ENCODE assay signal across 1 cellular context in genomic region chr14:58282925-58283593, GRCh38.
TF ChIP-seq lines count a peak whose summit lies in the region.

No MANE protein-coding gene starts in this region.

TF ChIP-seq in HepG2, 621 proteins besides CTCF, POLR2A, EP300 and RAD21:
- no peak for TF ChIP-seq ZIK1 (CRISPR knock-in tag; IDR thresholded peaks at IDR 0.05; ENCODE audit: borderline replicate concordance, low read depth)
- TF ChIP-seq, protein P1, sequence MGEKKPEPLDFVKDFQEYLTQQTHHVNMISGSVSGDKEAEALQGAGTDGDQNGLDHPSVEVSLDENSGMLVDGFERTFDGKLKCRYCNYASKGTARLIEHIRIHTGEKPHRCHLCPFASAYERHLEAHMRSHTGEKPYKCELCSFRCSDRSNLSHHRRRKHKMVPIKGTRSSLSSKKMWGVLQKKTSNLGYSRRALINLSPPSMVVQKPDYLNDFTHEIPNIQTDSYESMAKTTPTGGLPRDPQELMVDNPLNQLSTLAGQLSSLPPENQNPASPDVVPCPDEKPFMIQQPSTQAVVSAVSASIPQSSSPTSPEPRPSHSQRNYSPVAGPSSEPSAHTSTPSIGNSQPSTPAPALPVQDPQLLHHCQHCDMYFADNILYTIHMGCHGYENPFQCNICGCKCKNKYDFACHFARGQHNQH (CRISPR knock-in tag; IDR thresholded peaks at IDR 0.05): no peak
- no peak for TF ChIP-seq KLF15 (CRISPR knock-in tag; IDR thresholded peaks at IDR 0.05; ENCODE audit: borderline replicate concordance)
- TF ChIP-seq KAT7 (CRISPR knock-in tag; IDR thresholded peaks at IDR 0.05; ENCODE audit: borderline replicate concordance): no peak
- TF ChIP-seq JDP2 (CRISPR knock-in tag; IDR thresholded peaks at IDR 0.05; ENCODE audit: borderline replicate concordance): no peak
- TF ChIP-seq LRRFIP1 (CRISPR knock-in tag; conservative IDR thresholded peaks at IDR 0.05): no peak
- TF ChIP-seq ZNF235 (CRISPR knock-in tag; IDR thresholded peaks at IDR 0.05; ENCODE audit: borderline replicate concordance): no peak
- TF ChIP-seq ZNF552 (CRISPR knock-in tag; IDR thresholded peaks at IDR 0.05; ENCODE audit: borderline replicate concordance): no peak
- no peak for TF ChIP-seq TAF15 (IDR thresholded peaks at IDR 0.05; ENCODE audit: low read depth, low read length, poor library complexity, severe bottlenecking)
- no peak for TF ChIP-seq FLYWCH1 (CRISPR knock-in tag; IDR thresholded peaks at IDR 0.05)
- no peak for TF ChIP-seq BCL3 (CRISPR knock-in tag; IDR thresholded peaks at IDR 0.05)
- TF ChIP-seq, protein P2, sequence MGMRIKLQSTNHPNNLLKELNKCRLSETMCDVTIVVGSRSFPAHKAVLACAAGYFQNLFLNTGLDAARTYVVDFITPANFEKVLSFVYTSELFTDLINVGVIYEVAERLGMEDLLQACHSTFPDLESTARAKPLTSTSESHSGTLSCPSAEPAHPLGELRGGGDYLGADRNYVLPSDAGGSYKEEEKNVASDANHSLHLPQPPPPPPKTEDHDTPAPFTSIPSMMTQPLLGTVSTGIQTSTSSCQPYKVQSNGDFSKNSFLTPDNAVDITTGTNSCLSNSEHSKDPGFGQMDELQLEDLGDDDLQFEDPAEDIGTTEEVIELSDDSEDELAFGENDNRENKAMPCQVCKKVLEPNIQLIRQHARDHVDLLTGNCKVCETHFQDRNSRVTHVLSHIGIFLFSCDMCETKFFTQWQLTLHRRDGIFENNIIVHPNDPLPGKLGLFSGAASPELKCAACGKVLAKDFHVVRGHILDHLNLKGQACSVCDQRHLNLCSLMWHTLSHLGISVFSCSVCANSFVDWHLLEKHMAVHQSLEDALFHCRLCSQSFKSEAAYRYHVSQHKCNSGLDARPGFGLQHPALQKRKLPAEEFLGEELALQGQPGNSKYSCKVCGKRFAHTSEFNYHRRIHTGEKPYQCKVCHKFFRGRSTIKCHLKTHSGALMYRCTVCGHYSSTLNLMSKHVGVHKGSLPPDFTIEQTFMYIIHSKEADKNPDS (CRISPR knock-in tag; IDR thresholded peaks at IDR 0.05): no peak
